In the genomic region with DNA sequence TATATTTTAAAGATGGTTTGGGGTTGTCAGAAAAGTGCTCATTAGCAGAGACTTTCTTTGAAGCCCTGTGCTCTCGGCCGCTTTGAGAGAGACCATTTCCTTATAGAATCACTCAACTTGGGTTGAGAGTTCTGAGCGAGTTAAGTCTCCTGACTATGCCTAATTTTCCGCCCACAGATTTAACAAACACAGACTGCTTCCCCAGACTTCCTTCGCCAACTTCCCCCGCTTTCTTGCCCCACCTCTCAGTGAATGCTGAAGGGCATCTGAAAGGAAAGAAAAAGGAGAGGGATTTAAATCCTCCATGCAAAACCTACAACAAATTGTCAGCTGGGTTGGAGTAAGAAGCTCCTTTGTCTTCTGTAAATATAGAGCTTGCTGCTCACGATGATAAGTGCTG, we compare ENCODE assay signal across 15 cellular contexts.
DNase-seq lines count a peak whose midpoint lies in the region; ATAC-seq and TF ChIP-seq lines count a peak whose summit lies in the region.
"Had no signal": no experiment of that assay in that cellular context is flagged by ENCODE, and none has a peak within 500 bp of the region (broad histone marks: within the 10 kb centered on the region; RNA-seq: fewer than 3 reads in every experiment).

No MANE protein-coding gene starts in this region.

- H3K27me3 Mint-ChIP-seq in nephron (ENCODE audit: low read depth) (no peaks in the 10 kb centered on the region), Calu3 (ENCODE audit: unreplicated experiment) (no peaks in the 10 kb centered on the region)

- H3K4me3 Mint-ChIP-seq in nephron (peak overlapping the region in 1 of 3 experiments; percentile 10), Calu3 (ENCODE audit: low read depth, unreplicated experiment) (no peak overlapping the region)

- H3K27ac ChIP-seq in esophagus muscularis mucosa (replicated peaks in 1 of 4) (peak overlapping the region; percentile 61 to 75 (median 67)), thoracic aorta (peak overlapping the region; percentile 74 to 83)
- H3K27ac ChIP-seq: epithelial cell of prostate, SK-N-MC had no signal

- H3K27ac Mint-ChIP-seq in nephron (peak overlapping the region; percentile 81 to 89 (median 87)), Calu3 (ENCODE audit: unreplicated experiment) (no peak overlapping the region)

- WGBS in esophagus muscularis mucosa = 35% methylated on average over 7 of the region's 7 CpGs

- no peaks in the 10 kb centered on the region for H3K36me3 ChIP-seq in esophagus muscularis mucosa
- no peaks in the 10 kb centered on the region for H3K36me3 ChIP-seq in thoracic aorta
- H3K36me3 ChIP-seq: BE2C had no signal

- H3K36me3 Mint-ChIP-seq in nephron (ENCODE audit: low read depth) (peaks cover 3% of the 10 kb centered on the region), Calu3 (ENCODE audit: insufficient read depth, unreplicated experiment) (no peaks in the 10 kb centered on the region)

- DNase-seq in NCI-H2227 treated with DMSO at 0.1 percent for 48 hours (lab: John Stamatoyannopoulos, UW) (peak; percentile 49), esophagus muscularis mucosa (ENCODE audit: extremely low spot score) (no peak), thoracic aorta (ENCODE audit: low spot score) (no peak), HT-29 (ENCODE audit: low spot score) (no peak), Calu3 (no peak), NOMO-1 (lab: John Stamatoyannopoulos, UW; ENCODE audit: unreplicated experiment in 2 of 2) (no peak)
- DNase-seq: activated CD4-positive, alpha-beta T cell treated with anti-CD3 and anti-CD28 coated beads, Interleukin-2, amount 50 U/mL, for 48 hours; BE2C; Kasumi-1; NCI-H524 treated with DMSO at 0.1 percent for 48 hours; stimulated activated CD4-positive, alpha-beta T cell treated with anti-CD3 and anti-CD28 coated beads, Interleukin-15, amount 100 ng/mL, for 24 hours had no signal

- TF ChIP-seq POLR2A in esophagus muscularis mucosa (IDR thresholded peaks at IDR 0.05; ENCODE audit: low read depth) = no peak

- no peaks in the 10 kb centered on the region for H3K9me3 ChIP-seq in esophagus muscularis mucosa
- H3K9me3 ChIP-seq in thoracic aorta = no peaks in the 10 kb centered on the region
- H3K9me3 ChIP-seq: BE2C had no signal

- no peak for TF ChIP-seq CTCF in esophagus muscularis mucosa (IDR thresholded peaks at IDR 0.05)
- no peak for TF ChIP-seq CTCF in nephron (IDR thresholded peaks at IDR 0.05; ENCODE audit: unreplicated experiment in 3 of 3)
- TF ChIP-seq CTCF in thoracic aorta (IDR thresholded peaks at IDR 0.05) = no peak
- no peak for TF ChIP-seq CTCF in Calu3 (IDR thresholded peaks at IDR 0.05; ENCODE audit: unreplicated experiment)

- peaks cover 17 to 28% (median 27%) of the 10 kb centered on the region in 4 donors for H3K4me1 ChIP-seq in esophagus muscularis mucosa
- peaks cover 7 to 20% of the 10 kb centered on the region in 2 donors for H3K4me1 ChIP-seq in thoracic aorta (ENCODE audit: control insufficient read depth in 1 of 2, low read depth in 2 of 2)
- H3K4me1 ChIP-seq: BE2C had no signal

- H3K4me1 Mint-ChIP-seq in nephron = peaks cover 18% of the 10 kb centered on the region
- H3K4me1 Mint-ChIP-seq in Calu3 (ENCODE audit: low read depth, unreplicated experiment) = no peaks in the 10 kb centered on the region

- CTCF ChIA-PET in Calu3 (lab: Charles Lee) = no interaction called here

- H3K27me3 ChIP-seq in esophagus muscularis mucosa (no peaks in the 10 kb centered on the region), thoracic aorta (replicated peaks; ENCODE audit: insufficient read depth) (no peaks in the 10 kb centered on the region)

- H3K9me3 Mint-ChIP-seq in nephron = no peaks in the 10 kb centered on the region
- H3K9me3 Mint-ChIP-seq in Calu3 (ENCODE audit: low read depth, unreplicated experiment) = no peaks in the 10 kb centered on the region

- ATAC-seq in thoracic aorta (ENCODE audit: insufficient number of reproducible peaks, low FRiP score, low read depth) (no peak), GM21360 (IDR thresholded peaks at IDR 0.05; ENCODE audit: unreplicated experiment) (no peak)

- intact Hi-C loops in esophagus muscularis mucosa (cut with DNase I) = no loop called here
- intact Hi-C loops in Calu3 (cut with micrococcal nuclease; ENCODE audit: unreplicated experiment) = no loop called here

- H3K4me3 ChIP-seq in esophagus muscularis mucosa (no peak overlapping the region), thoracic aorta (no peak overlapping the region)
- H3K4me3 ChIP-seq: SK-N-MC had no signal

- no TSS peak for BruUV-seq in Calu3 (replicated peaks; lab: Mats Ljungman, UMichigan)

- no peak for TF ChIP-seq EP300 in esophagus muscularis mucosa (IDR thresholded peaks at IDR 0.05)
